17 cellular contexts compared by ENCODE assay signal in genomic region chr15:55247766-55248427, GRCh38. TPM values are rescaled to one million over a fixed set of nuclear protein-coding genes. Genes with fewer than 3 reads are reported as not detected.
DNase-seq lines count a peak whose midpoint lies in the region; ATAC-seq, FAIRE-seq and TF ChIP-seq lines count a peak whose summit lies in the region.
"Had no signal": no experiment of that assay in that cellular context is flagged by ENCODE, and none has a peak within 500 bp of the region (broad histone marks: within the 10 kb centered on the region; RNA-seq: fewer than 3 reads in every experiment).

No MANE protein-coding gene starts in this region.

- peaks cover 14 to 79% of the 10 kb centered on the region in 2 donors for H3K4me1 ChIP-seq in left lung
- H3K4me1 ChIP-seq in small intestine (ENCODE audit: control insufficient read depth in 2 of 2, insufficient read depth in 1 of 2, low read depth in 1 of 2, low read length in 1 of 2), result peaks cover 3 to 11% of the 10 kb centered on the region in 2 donors
- H3K4me1 ChIP-seq: neural progenitor cell, uterus had no signal

- H3K36me3 Mint-ChIP-seq in T-helper 2 cell treated with Interferon-gamma antibody and Interleukin-4, amounts not matched to agents 5 μg/mL and 100 μg/mL, for 36 hours (ENCODE audit: low read depth), result peaks cover 41% of the 10 kb centered on the region
- H3K36me3 Mint-ChIP-seq: neural progenitor cell had no signal

- H3K9me3 ChIP-seq in left lung (no peaks in the 10 kb centered on the region), small intestine (ENCODE audit: control insufficient read depth, low read depth) (no peaks in the 10 kb centered on the region)
- H3K9me3 ChIP-seq: MG63, sigmoid colon, uterus had no signal

- peak; percentile 34 for ATAC-seq in left lung
- ATAC-seq in HG02623 (IDR thresholded peaks at IDR 0.05; ENCODE audit: unreplicated experiment), result no peak
- ATAC-seq in HG02610 (IDR thresholded peaks at IDR 0.05; ENCODE audit: unreplicated experiment), result no peak
- ATAC-seq: GM23338 had no signal

- FAIRE-seq in small intestine (lab: Jason Lieb, UNC), result no peak
- FAIRE-seq: TTC549 had no signal

- 91 to 97% (median 92%) methylated on average over 7 of the region's 7 CpGs for whole genome bisulfite sequencing in small intestine, 3 donors

- H3K36me3 ChIP-seq in left lung (no peaks in the 10 kb centered on the region), small intestine (ENCODE audit: control insufficient read depth in 2 of 2, insufficient read depth in 2 of 2, low read length in 2 of 2) (no peaks in the 10 kb centered on the region)
- H3K36me3 ChIP-seq: cardiac muscle cell, MG63, neural progenitor cell, uterus had no signal

- intact Hi-C loops in left lung (cut with DNase I), result no loop called here

- TF ChIP-seq CTCF in left lung (IDR thresholded peaks at IDR 0.05), result no peak

- peak overlapping the region; percentile 23 to 88 for H3K27ac ChIP-seq in left lung
- H3K27ac ChIP-seq in small intestine (ENCODE audit: low read depth in 1 of 2, low read length in 1 of 2), result peak overlapping the region in 1 of 2 donors; percentile 56
- H3K27ac ChIP-seq: cardiac muscle cell, neural progenitor cell, sigmoid colon, uterus had no signal

- peaks cover 60% of the 10 kb centered on the region for H3K4me1 Mint-ChIP-seq in T-helper 2 cell treated with Interferon-gamma antibody and Interleukin-4, amounts not matched to agents 5 μg/mL and 100 μg/mL, for 36 hours (ENCODE audit: low read depth)
- H3K4me1 Mint-ChIP-seq: neural progenitor cell had no signal

- H3K4me3 ChIP-seq in left lung, result no peak overlapping the region
- no peak overlapping the region for H3K4me3 ChIP-seq in small intestine (ENCODE audit: low read depth in 1 of 2, low read length in 2 of 2)
- H3K4me3 ChIP-seq: cardiac muscle cell, GM23338, MG63, neural progenitor cell, sigmoid colon, uterus had no signal

- H3K27me3 ChIP-seq in left lung (no peaks in the 10 kb centered on the region), small intestine (ENCODE audit: control insufficient read depth in 2 of 2, insufficient read depth in 2 of 2, low read length in 2 of 2) (no peaks in the 10 kb centered on the region)
- H3K27me3 ChIP-seq: cardiac muscle cell, MG63, neural progenitor cell, sigmoid colon, uterus had no signal

- no peak overlapping the region for H3K4me3 Mint-ChIP-seq in T-helper 2 cell treated with Interferon-gamma antibody and Interleukin-4, amounts not matched to agents 5 μg/mL and 100 μg/mL, for 36 hours
- H3K4me3 Mint-ChIP-seq: B cell, GM23338, neural progenitor cell had no signal

- no peaks in the 10 kb centered on the region for H3K9me3 Mint-ChIP-seq in T-helper 2 cell treated with Interferon-gamma antibody and Interleukin-4, amounts not matched to agents 5 μg/mL and 100 μg/mL, for 36 hours
- H3K9me3 Mint-ChIP-seq: GM23338, neural progenitor cell had no signal

- DNase-seq in AML-193 (lab: John Stamatoyannopoulos, UW) (peak; percentile 42 to 43), CD1c-positive myeloid dendritic cell (ENCODE audit: extremely low spot score) (peak; percentile 10), left lung (peak; percentile 51 to 86), small intestine (no peak)
- DNase-seq in T-helper 2 cell treated with Interferon-gamma antibody and Interleukin-4, amounts not matched to agents 5 μg/mL and 100 μg/mL, for 36 hours (ENCODE audit: low spot score), result no peak
- DNase-seq: DND-41; effector CD8-positive, alpha-beta T cell; MG63; sigmoid colon; uterus had no signal

- no peaks in the 10 kb centered on the region for H3K27me3 Mint-ChIP-seq in T-helper 2 cell treated with Interferon-gamma antibody and Interleukin-4, amounts not matched to agents 5 μg/mL and 100 μg/mL, for 36 hours (ENCODE audit: low read depth)
- H3K27me3 Mint-ChIP-seq: B cell had no signal

- H3K27ac Mint-ChIP-seq in T-helper 2 cell treated with Interferon-gamma antibody and Interleukin-4, amounts not matched to agents 5 μg/mL and 100 μg/mL, for 36 hours, result peak overlapping the region; percentile 12
- H3K27ac Mint-ChIP-seq: B cell, GM23338, neural progenitor cell had no signal

RNA-seq across cellular contexts. Expression of gene RAB27A, which starts 41.7 kb away (rescaled TPM):
- total RNA-seq in left lung, result 10 to 100 TPM; 58.1 to 85.7 TPM
- polyA plus RNA-seq in small intestine, result 10 to 100 TPM; 24.8 to 52.3 (median 30.3) TPM

RNA-seq across cellular contexts. Expression of gene RSL24D1, which starts 51.2 kb away (rescaled TPM):
- total RNA-seq in left lung, result 10 to 100 TPM; 43.5 to 55.1 TPM
- 10 to 100 TPM; 42.7 to 79.1 (median 77.5) TPM for polyA plus RNA-seq in small intestine

Comparison
In these comparisons a context has a peak if more than half of its experiments do, and no peak if none do; other contexts are left out.
1. DNase-seq: peak in AML-193 (2 of 2), CD1c-positive myeloid dendritic cell (single experiment) and left lung (2 of 2); none in T-helper 2 cell treated with Interferon-gamma antibody and Interleukin-4, amounts not matched to agents 5 μg/mL and 100 μg/mL, for 36 hours (single experiment) and small intestine (single experiment).